In the genomic region with DNA sequence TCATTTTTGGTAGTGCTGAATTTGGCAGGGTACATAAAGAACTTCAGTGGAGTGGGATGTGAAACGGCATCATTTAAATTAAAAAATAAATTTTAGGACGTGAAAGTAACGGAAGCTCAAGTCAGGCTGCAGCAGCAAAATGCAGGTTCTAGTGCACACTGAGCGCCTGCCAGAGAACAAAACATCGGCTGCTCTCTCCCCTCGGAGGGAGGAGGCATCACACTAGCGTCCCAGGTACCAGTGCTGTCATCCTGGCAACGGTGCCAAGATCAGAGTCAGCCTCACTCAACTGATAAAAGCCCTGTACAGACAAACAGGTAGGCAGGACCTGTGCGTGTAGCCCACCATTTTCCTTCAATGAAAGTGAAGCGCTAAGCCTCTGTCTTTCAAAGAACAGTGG, we compare ENCODE assay signal across 22 cellular contexts.
DNase-seq lines count a peak whose midpoint lies in the region; ATAC-seq and TF ChIP-seq lines count a peak whose summit lies in the region.
"Had no signal": no experiment of that assay in that cellular context is flagged by ENCODE, and none has a peak within 500 bp of the region (broad histone marks: within the 10 kb centered on the region; RNA-seq: fewer than 3 reads in every experiment).

No MANE protein-coding gene starts in this region.

- H2AFZ ChIP-seq in MM.1S (ENCODE audit: low read length) = no peak overlapping the region

- no peaks in the 10 kb centered on the region for H3K9me3 ChIP-seq in T-helper 17 cell (ENCODE audit: control insufficient read depth, low read length, poor library complexity, severe bottlenecking)
- no peaks in the 10 kb centered on the region for H3K9me3 ChIP-seq in skeletal muscle satellite cell (replicated peaks; ENCODE audit: low read length)
- no peaks in the 10 kb centered on the region for H3K9me3 ChIP-seq in MM.1S (replicated peaks; ENCODE audit: insufficient read depth, low read length)
- H3K9me3 ChIP-seq: A549, BE2C, SJCRH30 had no signal

- H3K9me3 Mint-ChIP-seq in glutamatergic neuron (ENCODE audit: unreplicated experiment) = no peaks in the 10 kb centered on the region

- H3K4me1 Mint-ChIP-seq in T-helper 17 cell (peaks cover 27% of the 10 kb centered on the region), glutamatergic neuron (ENCODE audit: low read depth, unreplicated experiment) (peaks cover 9% of the 10 kb centered on the region)

- H3K27ac ChIP-seq in MM.1S (ENCODE audit: low read length) = no peak overlapping the region
- H3K27ac ChIP-seq: A549, SJCRH30 had no signal

- H3K27ac Mint-ChIP-seq in T-helper 17 cell (peak overlapping the region; percentile 16), glutamatergic neuron (ENCODE audit: unreplicated experiment) (peak overlapping the region; percentile 62)

- H3K27me3 ChIP-seq in H7 (ENCODE audit: control insufficient read depth, insufficient read depth, low read length) = no peaks in the 10 kb centered on the region
- H3K27me3 ChIP-seq in skeletal muscle satellite cell (ENCODE audit: control insufficient read depth, insufficient read depth, low read length) = no peaks in the 10 kb centered on the region
- no peaks in the 10 kb centered on the region for H3K27me3 ChIP-seq in MM.1S (replicated peaks; ENCODE audit: insufficient read depth, low read length)
- H3K27me3 ChIP-seq: BE2C, SJCRH30 had no signal

- no peak overlapping the region for H3K4me2 ChIP-seq in skeletal muscle satellite cell (ENCODE audit: low read length)
- H3K4me2 ChIP-seq in MM.1S (ENCODE audit: low read depth, low read length) = no peak overlapping the region

- H3K36me3 ChIP-seq in H7 (replicated peaks; ENCODE audit: control insufficient read depth, insufficient read depth, low read length) = no peaks in the 10 kb centered on the region
- no peaks in the 10 kb centered on the region for H3K36me3 ChIP-seq in skeletal muscle satellite cell (ENCODE audit: insufficient read depth, low read length)
- no peaks in the 10 kb centered on the region for H3K36me3 ChIP-seq in MM.1S (replicated peaks; ENCODE audit: insufficient read depth, low read length)
- H3K36me3 ChIP-seq: BE2C, SJCRH30 had no signal

- no peaks in the 10 kb centered on the region for H3K36me3 Mint-ChIP-seq in T-helper 17 cell (ENCODE audit: low read depth)
- no peaks in the 10 kb centered on the region for H3K36me3 Mint-ChIP-seq in glutamatergic neuron (ENCODE audit: unreplicated experiment)

- no peaks in the 10 kb centered on the region for H3K79me2 ChIP-seq in MM.1S (ENCODE audit: low read length)

- H3F3A ChIP-seq in MM.1S (ENCODE audit: insufficient read depth, low read length) = no peaks in the 10 kb centered on the region

- no peak overlapping the region for H3K4me3 ChIP-seq in H7 (ENCODE audit: insufficient read depth, low read depth, low read length)
- H3K4me3 ChIP-seq in skeletal muscle satellite cell (ENCODE audit: low read length) = no peak overlapping the region
- H3K4me3 ChIP-seq in MM.1S (ENCODE audit: low read length) = no peak overlapping the region
- H3K4me3 ChIP-seq: A549, GM12878, SJCRH30 had no signal

- ATAC-seq in T-helper 17 cell = no peak
- ATAC-seq: A549, HepG2 had no signal

- no peaks in the 10 kb centered on the region for H3K27me3 Mint-ChIP-seq in T-helper 17 cell
- no peaks in the 10 kb centered on the region for H3K27me3 Mint-ChIP-seq in glutamatergic neuron (ENCODE audit: unreplicated experiment)

- H3K4me1 ChIP-seq in skeletal muscle satellite cell (ENCODE audit: control insufficient read depth, insufficient read depth, low read length) (peaks cover 50% of the 10 kb centered on the region), MM.1S (ENCODE audit: low read length) (peaks cover 6% of the 10 kb centered on the region; the same call in 1 of the 2 replicates)
- H3K4me1 ChIP-seq: BE2C, SJCRH30 had no signal

- H3K9me2 ChIP-seq in MM.1S (replicated peaks; ENCODE audit: insufficient read depth, low read length) = no peaks in the 10 kb centered on the region

- H4K20me1 ChIP-seq in MM.1S (ENCODE audit: insufficient read depth, low read length) = no peaks in the 10 kb centered on the region

- TF ChIP-seq CTCF in glutamatergic neuron (IDR thresholded peaks at IDR 0.05; ENCODE audit: partially characterized antibody, unreplicated experiment) (no peak), MM.1S (IDR thresholded peaks at IDR 0.05; ENCODE audit: low read length) (no peak)

- DNase-seq in H7 (peak; percentile 12), T-helper 17 cell (no peak), glutamatergic neuron (no peak), MM.1S (no peak)
- DNase-seq in effector CD8-positive, alpha-beta T cell (lab: John Stamatoyannopoulos, UW) = no peak
- DNase-seq in NK-92 treated with Interleukin-12 subunit alpha and Interleukin-12 subunit beta, amount 100 ng/mL, for 24 hours (lab: John Stamatoyannopoulos, UW) = no peak
- DNase-seq: BE2C, GOT3, KBM-7, NCI-H1092, NCI-H1436, NCI-H1930, NCI-H2171, NCI-H345, NCI-H524, NCI-H774, SJCRH30, T-helper 1 cell had no signal

- H3K4me3 Mint-ChIP-seq in T-helper 17 cell (no peak overlapping the region), glutamatergic neuron (ENCODE audit: unreplicated experiment) (no peak overlapping the region)

- H3K9ac ChIP-seq in skeletal muscle satellite cell (ENCODE audit: low read depth, low read length) (peak overlapping the region; percentile 60), MM.1S (ENCODE audit: low read length) (no peak overlapping the region)
